ENCODE assay signal across 27 cellular contexts in genomic region chr3:96200897-96201296, GRCh38.
"Had no signal": no experiment of that assay in that cellular context is flagged by ENCODE, and none has a peak within 500 bp of the region (broad histone marks: within the 10 kb centered on the region; RNA-seq: fewer than 3 reads in every experiment).

No MANE protein-coding gene starts in this region.

- H3K4me1 Mint-ChIP-seq: mesothelial cell of epicardium, naive B cell, natural killer cell, nephron progenitor cell, neural progenitor cell had no signal

- H3K27ac Mint-ChIP-seq: mesothelial cell of epicardium; naive B cell; natural killer cell; nephron progenitor cell; neural progenitor cell; progenitor cell of endocrine pancreas; stimulated activated naive CD8-positive, alpha-beta T cell treated with anti-CD3 and anti-CD28 coated beads, Interleukin-15, Interleukin-2, amounts not matched to agents 100 ng/mL and 50 ng/mL, for 24 hours had no signal

- H3K27me3 Mint-ChIP-seq: naive B cell; progenitor cell of endocrine pancreas; stimulated activated naive CD8-positive, alpha-beta T cell treated with anti-CD3 and anti-CD28 coated beads, Interleukin-15, Interleukin-2, amounts not matched to agents 100 ng/mL and 50 ng/mL, for 24 hours had no signal

- H3K9me3 ChIP-seq: lower lobe of right lung, neutrophil, right lobe of liver, suprapubic skin, thoracic aorta, tibial artery, uterus had no signal

- H3K27ac ChIP-seq: lower lobe of right lung, neural progenitor cell, neutrophil, right atrium auricular region, right lobe of liver, skin epidermis, suprapubic skin, thoracic aorta, tibial artery, uterus had no signal

- H3K36me3 Mint-ChIP-seq: mesothelial cell of epicardium, naive B cell, natural killer cell, neural progenitor cell had no signal

- H3K9me3 Mint-ChIP-seq: nephron progenitor cell, neural progenitor cell had no signal

- H3K27me3 ChIP-seq: neural progenitor cell, neutrophil, right atrium auricular region, right lobe of liver, suprapubic skin, tibial artery, uterus had no signal

- H3K4me3 ChIP-seq: lower lobe of right lung, neural progenitor cell, right atrium auricular region, right lobe of liver, skin epidermis, suprapubic skin, thoracic aorta, tibial artery, uterus had no signal

- DNase-seq: head of caudate nucleus; hippocampal formation; kidney glomerular epithelial cell; left cardiac atrium; lower lobe of right lung; mammary epithelial cell; mesenchymal stem cell; naive B cell; natural killer cell; nephron progenitor cell; occipital lobe; right lobe of liver; stimulated activated CD4-positive, alpha-beta T cell treated with anti-CD3 and anti-CD28 coated beads, Interleukin-4, amount 100 ng/mL, for 24 hours; stimulated activated naive CD4-positive, alpha-beta T cell; tibial artery; trophoblast cell; uterus had no signal

- H3K36me3 ChIP-seq: lower lobe of right lung, neural progenitor cell, neutrophil, right atrium auricular region, right lobe of liver, suprapubic skin, thoracic aorta, tibial artery, uterus had no signal

- H3K4me3 Mint-ChIP-seq: mesothelial cell of epicardium; natural killer cell; nephron progenitor cell; neural progenitor cell; stimulated activated naive CD8-positive, alpha-beta T cell treated with anti-CD3 and anti-CD28 coated beads, Interleukin-15, Interleukin-2, amounts not matched to agents 100 ng/mL and 50 ng/mL, for 24 hours had no signal

- H3K4me1 ChIP-seq: lower lobe of right lung, neural progenitor cell, right atrium auricular region, right lobe of liver, suprapubic skin, tibial artery, uterus had no signal

- ATAC-seq: left cardiac atrium, left lobe of liver, natural killer cell had no signal
